ENCODE assay signal across 8 cellular contexts in the genomic region with DNA sequence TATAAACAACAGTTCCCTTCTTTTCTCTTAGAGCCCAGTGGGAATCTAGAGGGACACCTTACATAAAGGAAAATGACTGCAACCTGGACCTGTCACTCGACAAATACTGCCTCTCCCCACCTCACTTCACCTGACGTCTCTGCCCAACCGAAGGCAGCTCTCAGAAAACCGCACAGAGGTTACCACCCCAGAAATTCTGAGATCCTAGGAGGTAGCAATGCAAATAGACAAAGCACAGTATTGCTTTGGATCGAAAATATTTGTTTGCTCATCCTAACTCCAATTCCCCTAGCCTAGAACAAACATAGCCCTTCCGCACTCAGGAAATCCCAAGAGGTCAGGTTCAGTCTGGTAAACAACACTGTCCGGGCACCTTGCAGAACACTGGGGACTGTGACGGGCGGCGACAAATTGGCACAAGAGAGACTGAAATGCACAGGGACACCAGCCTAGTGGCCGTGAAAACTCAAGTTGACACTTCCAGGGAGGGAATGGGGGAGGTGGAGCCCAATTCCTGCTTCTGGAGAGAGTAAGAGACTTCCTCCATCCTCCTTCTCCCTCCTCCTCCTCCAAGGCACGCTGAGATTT. TPM values are rescaled to one million over a fixed set of nuclear protein-coding genes. Genes with fewer than 3 reads are reported as not detected.
A peak's percentile ranks its signal among the peaks of the same experiment; 100 is the strongest.
DNase-seq lines count a peak whose midpoint lies in the region; ATAC-seq and TF ChIP-seq lines count a peak whose summit lies in the region.

No MANE protein-coding gene starts in this region.

- H3K27me3 Mint-ChIP-seq in nephron progenitor cell (ENCODE audit: low read depth, poor library complexity), result peaks cover 40% of the 10 kb centered on the region

- H3K9me3 Mint-ChIP-seq in nephron progenitor cell, result peaks cover 44% of the 10 kb centered on the region

- DNase-seq in GM10266 (ENCODE audit: extremely low spot score), result peak; percentile 31
- DNase-seq in WERI-Rb-1, result no peak
- DNase-seq in esophagus muscularis mucosa (ENCODE audit: extremely low spot score), result no peak
- no peak for DNase-seq in nephron progenitor cell
- DNase-seq in amniotic stem cell (lab: John Stamatoyannopoulos, UW), result no peak
- no peak for DNase-seq in GDM1 (lab: John Stamatoyannopoulos, UW)

- H3K9me3 ChIP-seq in HUES64 (ENCODE audit: insufficient read depth, low read depth, low read length) (peaks cover 33% of the 10 kb centered on the region), WERI-Rb-1 (ENCODE audit: severe bottlenecking) (peaks cover 7% of the 10 kb centered on the region), esophagus muscularis mucosa (peaks cover 0 to 28% (median 7%) of the 10 kb centered on the region in 4 donors)

- H3K27ac Mint-ChIP-seq in nephron progenitor cell, result peak overlapping the region; percentile 91

- peaks cover 41% of the 10 kb centered on the region for H3K36me3 Mint-ChIP-seq in nephron progenitor cell (ENCODE audit: low read depth)

- peaks cover 36% of the 10 kb centered on the region for H3K4me1 Mint-ChIP-seq in nephron progenitor cell

- 13% methylated on average over 12 of the region's 12 CpGs for WGBS in HUES64
- 7% methylated on average over 10 of the region's 12 CpGs for WGBS in esophagus muscularis mucosa

- H3K4me1 ChIP-seq in HUES64 (ENCODE audit: insufficient read depth, low read length), result no peaks in the 10 kb centered on the region
- peaks cover 16 to 32% (median 28%) of the 10 kb centered on the region in 4 donors for H3K4me1 ChIP-seq in esophagus muscularis mucosa

- H3K4me3 Mint-ChIP-seq in nephron progenitor cell, result peak overlapping the region; percentile 85

- intact Hi-C loops in esophagus muscularis mucosa (cut with DNase I), result loop anchor here (5.0 kb wide), 1 partner anchor 40 kb away; no protein-coding TSS in a partner anchor

- TF ChIP-seq EP300 in esophagus muscularis mucosa (IDR thresholded peaks at IDR 0.05), result no peak

- H3K36me3 ChIP-seq in HUES64 (ENCODE audit: insufficient read depth, low read length) (peaks cover 8% of the 10 kb centered on the region; the same call in 1 of the 2 replicates), WERI-Rb-1 (peaks cover 10% of the 10 kb centered on the region), esophagus muscularis mucosa (no peaks in the 10 kb centered on the region)

- H3K9ac ChIP-seq in HUES64 (ENCODE audit: low read depth, low read length), result peak overlapping the region; percentile 78

- H3K27me3 ChIP-seq in HUES64 (ENCODE audit: insufficient read depth, low read length), result peaks cover 48% of the 10 kb centered on the region
- H3K27me3 ChIP-seq in WERI-Rb-1 (ENCODE audit: insufficient read depth, low read depth, severe bottlenecking), result no peaks in the 10 kb centered on the region
- H3K27me3 ChIP-seq in esophagus muscularis mucosa, result peaks cover 0 to 5% (median 0%) of the 10 kb centered on the region in 4 donors

- H3K4me3 ChIP-seq in HUES64 (ENCODE audit: low read length) (peak overlapping the region; percentile 63), WERI-Rb-1 (ENCODE audit: low read depth, low read length) (peak overlapping the region; percentile 54), esophagus muscularis mucosa (peak overlapping the region; percentile 67 to 92 (median 84))

- TF ChIP-seq POLR2A in esophagus muscularis mucosa (IDR thresholded peaks at IDR 0.05; ENCODE audit: low read depth), result no peak

- H3K27ac ChIP-seq in HUES64 (ENCODE audit: low read depth, low read length) (peak overlapping the region; percentile 69; the same call in 1 of the 2 replicates), WERI-Rb-1 (peak overlapping the region; percentile 90), esophagus muscularis mucosa (replicated peaks in 1 of 4) (peak overlapping the region; percentile 86 to 98 (median 94))

- peak; percentile 43 for ATAC-seq in GM21515 (IDR thresholded peaks at IDR 0.05; ENCODE audit: unreplicated experiment)

- TF ChIP-seq CTCF in GM10266 (IDR thresholded peaks at IDR 0.05; ENCODE audit: control insufficient read depth, insufficient read depth, low read depth, missing control alignments) (no peak), WERI-Rb-1 (IDR thresholded peaks at IDR 0.05; ENCODE audit: low read depth, low read length) (no peak), esophagus muscularis mucosa (IDR thresholded peaks at IDR 0.05) (no peak), nephron progenitor cell (IDR thresholded peaks at IDR 0.05) (no peak)

RNA-seq across cellular contexts. Expression of gene TRIM44, which starts 0.4 kb away (rescaled TPM):
- polyA plus RNA-seq in HUES64 (2013, experiment 1 of 2), result 16.0 TPM
- polyA plus RNA-seq in HUES64 (2013, experiment 2 of 2), result 28.7 TPM
- total RNA-seq in esophagus muscularis mucosa, result 10 to 100 TPM; 27.4 to 73.4 (median 53.7) TPM

RNA-seq across cellular contexts. Expression of gene FJX1, which starts 43.9 kb away (rescaled TPM):
- 11.3 TPM for polyA plus RNA-seq in HUES64 (2013, experiment 1 of 2)
- polyA plus RNA-seq in HUES64 (2013, experiment 2 of 2), result 12.2 TPM
- 10 to 100 TPM in 1 of 4 donors, 1 to 10 TPM in 3; 2.1 to 18.1 (median 6.5) TPM for total RNA-seq in esophagus muscularis mucosa
